In the genomic region with DNA sequence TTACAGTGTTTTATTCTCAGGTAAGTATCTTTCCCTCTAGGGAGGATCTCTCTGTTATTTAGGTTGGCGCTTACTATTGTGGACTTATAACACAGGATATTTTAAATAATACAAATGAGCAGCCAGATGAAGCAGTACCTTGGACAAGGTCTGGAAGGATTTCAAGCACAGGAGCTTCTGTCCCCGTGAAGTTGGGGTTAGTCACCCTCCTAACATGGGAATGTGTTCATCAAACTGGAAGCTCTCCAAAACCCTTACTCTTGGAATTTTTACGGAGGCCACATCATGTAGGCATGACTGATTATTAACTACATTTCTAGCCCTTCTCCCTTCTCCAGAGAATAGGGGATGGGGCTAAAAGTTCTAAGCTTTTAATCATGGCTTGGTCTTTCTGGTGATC, we compare ENCODE assay signal across 16 cellular contexts. TPM values are rescaled to one million over a fixed set of nuclear protein-coding genes. Genes with fewer than 3 reads are reported as not detected.
DNase-seq lines count a peak whose midpoint lies in the region; ATAC-seq and TF ChIP-seq lines count a peak whose summit lies in the region.
"Had no signal": no experiment of that assay in that cellular context is flagged by ENCODE, and none has a peak within 500 bp of the region (broad histone marks: within the 10 kb centered on the region; RNA-seq: fewer than 3 reads in every experiment).

No MANE protein-coding gene starts in this region.

- DNase-seq in A673 (ENCODE audit: low spot score) (peak; percentile 9), HK-2 (ENCODE audit: unreplicated experiment) (peak; percentile 39), adipocyte (ENCODE audit: low read depth) (peak; percentile 14), foreskin keratinocyte (peak; percentile 44 to 78), anterior cingulate cortex (lab: John Stamatoyannopoulos, UW) (no peak), endothelial cell (ENCODE audit: low spot score) (no peak)
- DNase-seq: Calu3, mucosa of descending colon, NCI-H1105, NCI-H446 had no signal

- no peaks in the 10 kb centered on the region for H3K4me1 Mint-ChIP-seq in endothelial cell (ENCODE audit: unreplicated experiment)

- H3K9me3 ChIP-seq in A673 (ENCODE audit: low read depth, low read length, poor library complexity, severe bottlenecking) (no peaks in the 10 kb centered on the region), adipocyte (ENCODE audit: control insufficient read depth, low read length) (no peaks in the 10 kb centered on the region)
- H3K9me3 ChIP-seq: mucosa of descending colon, suprapubic skin had no signal

- H3K4me3 ChIP-seq in A673 (ENCODE audit: low read depth, low read length, poor library complexity, severe bottlenecking) (no peak overlapping the region), adipocyte (ENCODE audit: low read length) (peak overlapping the region; percentile 17)
- H3K4me3 ChIP-seq: mucosa of descending colon, suprapubic skin had no signal

- TF ChIP-seq CTCF in A673 (conservative IDR thresholded peaks at IDR 0.05; ENCODE audit: low read depth, low read length): no peak
- no peak for TF ChIP-seq CTCF in foreskin keratinocyte (conservative IDR thresholded peaks at IDR 0.05)
- TF ChIP-seq CTCF in endothelial cell (IDR thresholded peaks at IDR 0.05; ENCODE audit: unreplicated experiment): no peak

- ATAC-seq in foreskin keratinocyte (peak; percentile 84), HG02973 (IDR thresholded peaks at IDR 0.05; ENCODE audit: unreplicated experiment) (no peak), GM21515 (IDR thresholded peaks at IDR 0.05; ENCODE audit: unreplicated experiment) (no peak)
- ATAC-seq: activated CD4-positive, CD25-positive, alpha-beta regulatory T cell treated with anti-CD3 and anti-CD28 coated beads, Interleukin-2, amount 50 U/mL, for 24 hours; activated naive CD4-positive, alpha-beta T cell treated with anti-CD3 and anti-CD28 coated beads, Interleukin-2, amount 50 U/mL, for 72 hours; mucosa of descending colon had no signal

- BruUV-seq in A673 (replicated peaks; lab: Mats Ljungman, UMichigan): no TSS peak

- H3K4me3 Mint-ChIP-seq in endothelial cell (ENCODE audit: unreplicated experiment): no peak overlapping the region

- intact Hi-C loops in A673 (cut with micrococcal nuclease; ENCODE audit: unreplicated experiment): no loop called here

- H3K27ac Mint-ChIP-seq in endothelial cell (ENCODE audit: unreplicated experiment): no peak overlapping the region
- H3K27ac Mint-ChIP-seq: activated naive CD4-positive, alpha-beta T cell treated with anti-CD3 and anti-CD28 coated beads, Interleukin-2, amount 50 U/mL, for 72 hours had no signal

- H3K9me3 Mint-ChIP-seq in endothelial cell (ENCODE audit: unreplicated experiment): no peaks in the 10 kb centered on the region

- no peaks in the 10 kb centered on the region for H3K27me3 Mint-ChIP-seq in endothelial cell (ENCODE audit: unreplicated experiment)

- H3K4me1 ChIP-seq in A673 (ENCODE audit: insufficient read depth, low read length, poor library complexity, severe bottlenecking) (no peaks in the 10 kb centered on the region), adipocyte (ENCODE audit: control insufficient read depth, insufficient read depth, low read length) (peaks cover 17% of the 10 kb centered on the region), foreskin keratinocyte (peaks cover 4% of the 10 kb centered on the region)
- H3K4me1 ChIP-seq: parathyroid adenoma, suprapubic skin had no signal

- no peak overlapping the region for H3K9ac ChIP-seq in adipocyte (ENCODE audit: low read length)
- H3K9ac ChIP-seq: parathyroid adenoma had no signal

- no peaks in the 10 kb centered on the region for H3K27me3 ChIP-seq in A673 (replicated peaks; ENCODE audit: insufficient read depth, low read depth, low read length, poor library complexity)
- H3K27me3 ChIP-seq in adipocyte (replicated peaks; ENCODE audit: control insufficient read depth, insufficient read depth, low read length): no peaks in the 10 kb centered on the region
- H3K27me3 ChIP-seq in foreskin keratinocyte: no peaks in the 10 kb centered on the region
- H3K27me3 ChIP-seq: suprapubic skin had no signal

- H3K36me3 Mint-ChIP-seq in endothelial cell (ENCODE audit: low read depth, unreplicated experiment): no peaks in the 10 kb centered on the region
- H3K36me3 Mint-ChIP-seq: activated naive CD4-positive, alpha-beta T cell treated with anti-CD3 and anti-CD28 coated beads, Interleukin-2, amount 50 U/mL, for 72 hours had no signal

- POLR2A ChIA-PET in A673 (lab: Charles Lee; ENCODE audit: low non-redundant PET): no interaction called here

- CTCF ChIA-PET in A673 (lab: Charles Lee): no interaction called here

- no peak overlapping the region for H3K27ac ChIP-seq in A673 (ENCODE audit: low read depth, low read length, poor library complexity, severe bottlenecking)
- H3K27ac ChIP-seq in foreskin keratinocyte: no peak overlapping the region
- H3K27ac ChIP-seq: parathyroid adenoma, suprapubic skin had no signal

- H3K36me3 ChIP-seq in A673 (ENCODE audit: insufficient read depth, low read length, poor library complexity, severe bottlenecking) (no peaks in the 10 kb centered on the region), adipocyte (ENCODE audit: control insufficient read depth, insufficient read depth, low read length, severe bottlenecking) (no peaks in the 10 kb centered on the region)
- H3K36me3 ChIP-seq: suprapubic skin had no signal

RNA-seq across cellular contexts. Expression of a gene that starts 38.3 kb away (rescaled TPM):
- total RNA-seq in A673 (2021) (9.2 and 10.3 TPM in 2 replicates), foreskin keratinocyte (11.5 and 14.1 TPM in 2 replicates), endothelial cell (ENCODE audit: unreplicated experiment) (21.7 TPM)
- polyA plus RNA-seq in foreskin keratinocyte: 7.1 and 10.5 TPM in 2 replicates

Comparison
In these comparisons a context has a peak if more than half of its experiments do, and no peak if none do; other contexts are left out.
1. DNase-seq: peak in A673 (single experiment), HK-2 (single experiment), adipocyte (single experiment) and foreskin keratinocyte (2 of 2); none in anterior cingulate cortex (0 of 58) and endothelial cell (single experiment).